ENCODE assay signal across 1 cellular context in the genomic region with DNA sequence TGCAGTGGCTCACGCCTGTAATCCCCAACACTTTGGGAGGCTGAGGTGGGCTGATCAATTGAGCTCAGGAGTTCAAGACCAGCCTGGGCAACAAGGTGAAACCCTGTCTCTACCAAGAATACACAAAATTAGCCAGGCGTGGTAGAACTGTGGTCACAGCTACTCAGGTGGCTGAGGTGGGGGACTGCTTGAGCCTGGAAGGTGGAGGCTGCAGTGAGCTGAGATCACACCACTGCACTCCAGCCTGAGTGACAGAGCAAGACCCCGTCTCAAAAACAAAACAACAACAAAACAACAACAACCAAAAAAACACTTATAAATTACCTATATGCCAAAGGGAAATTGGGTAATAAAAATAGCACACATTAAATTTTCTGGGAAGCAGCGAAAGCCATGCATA.
TF ChIP-seq lines count a peak whose summit lies in the region.

No MANE protein-coding gene starts in this region.

TF ChIP-seq in GM12878, 131 proteins besides CTCF, POLR2A, EP300 and RAD21 (continued from another document):
- TF ChIP-seq, protein P1, sequence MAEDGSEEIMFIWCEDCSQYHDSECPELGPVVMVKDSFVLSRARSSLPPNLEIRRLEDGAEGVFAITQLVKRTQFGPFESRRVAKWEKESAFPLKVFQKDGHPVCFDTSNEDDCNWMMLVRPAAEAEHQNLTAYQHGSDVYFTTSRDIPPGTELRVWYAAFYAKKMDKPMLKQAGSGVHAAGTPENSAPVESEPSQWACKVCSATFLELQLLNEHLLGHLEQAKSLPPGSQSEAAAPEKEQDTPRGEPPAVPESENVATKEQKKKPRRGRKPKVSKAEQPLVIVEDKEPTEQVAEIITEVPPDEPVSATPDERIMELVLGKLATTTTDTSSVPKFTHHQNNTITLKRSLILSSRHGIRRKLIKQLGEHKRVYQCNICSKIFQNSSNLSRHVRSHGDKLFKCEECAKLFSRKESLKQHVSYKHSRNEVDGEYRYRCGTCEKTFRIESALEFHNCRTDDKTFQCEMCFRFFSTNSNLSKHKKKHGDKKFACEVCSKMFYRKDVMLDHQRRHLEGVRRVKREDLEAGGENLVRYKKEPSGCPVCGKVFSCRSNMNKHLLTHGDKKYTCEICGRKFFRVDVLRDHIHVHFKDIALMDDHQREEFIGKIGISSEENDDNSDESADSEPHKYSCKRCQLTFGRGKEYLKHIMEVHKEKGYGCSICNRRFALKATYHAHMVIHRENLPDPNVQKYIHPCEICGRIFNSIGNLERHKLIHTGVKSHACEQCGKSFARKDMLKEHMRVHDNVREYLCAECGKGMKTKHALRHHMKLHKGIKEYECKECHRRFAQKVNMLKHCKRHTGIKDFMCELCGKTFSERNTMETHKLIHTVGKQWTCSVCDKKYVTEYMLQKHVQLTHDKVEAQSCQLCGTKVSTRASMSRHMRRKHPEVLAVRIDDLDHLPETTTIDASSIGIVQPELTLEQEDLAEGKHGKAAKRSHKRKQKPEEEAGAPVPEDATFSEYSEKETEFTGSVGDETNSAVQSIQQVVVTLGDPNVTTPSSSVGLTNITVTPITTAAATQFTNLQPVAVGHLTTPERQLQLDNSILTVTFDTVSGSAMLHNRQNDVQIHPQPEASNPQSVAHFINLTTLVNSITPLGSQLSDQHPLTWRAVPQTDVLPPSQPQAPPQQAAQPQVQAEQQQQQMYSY (CRISPR knock-in tag; IDR thresholded peaks at IDR 0.05) = no peak
- TF ChIP-seq CREM (IDR thresholded peaks at IDR 0.05; ENCODE audit: low read depth) (no peak), ZNF207 (IDR thresholded peaks at IDR 0.05; ENCODE audit: borderline replicate concordance) (no peak), SIN3A (IDR thresholded peaks at IDR 0.05; ENCODE audit: low read depth, low read length) (no peak), TARDBP (IDR thresholded peaks at IDR 0.05; ENCODE audit: borderline replicate concordance) (no peak), HDAC6 (IDR thresholded peaks at IDR 0.05; ENCODE audit: unreplicated experiment) (no peak), RUNX3 (IDR thresholded peaks at IDR 0.05; ENCODE audit: low read length) (peak; percentile 66), SUZ12 (IDR thresholded peaks at IDR 0.05; ENCODE audit: unreplicated experiment) (no peak), HDAC2 (IDR thresholded peaks at IDR 0.05) (no peak), CBX5 (IDR thresholded peaks at IDR 0.05; ENCODE audit: low read depth) (no peak), STAT1 (conservative IDR thresholded peaks at IDR 0.05) (no peak), RB1 (IDR thresholded peaks at IDR 0.05; ENCODE audit: borderline replicate concordance) (no peak), SREBF1 (IDR thresholded peaks at IDR 0.05; ENCODE audit: low read length) (no peak), SRF (IDR thresholded peaks at IDR 0.05; ENCODE audit: low read depth in 2 of 2, low read length in 2 of 2) (no peak), CHD4 (IDR thresholded peaks at IDR 0.05) (no peak), YY1 (IDR thresholded peaks at IDR 0.05; ENCODE audit: low read depth, low read length) (no peak), NRF1 (conservative IDR thresholded peaks at IDR 0.05; ENCODE audit: low read depth, low read length) (no peak), MYB (IDR thresholded peaks at IDR 0.05; ENCODE audit: borderline replicate concordance, low read depth, low read length) (no peak), PAX5 (IDR thresholded peaks at IDR 0.05; ENCODE audit: borderline replicate concordance, low read depth, low read length) (peak; percentile 74), WRNIP1 (IDR thresholded peaks at IDR 0.05; ENCODE audit: borderline replicate concordance, low read depth, low read length) (no peak), ASH2L (IDR thresholded peaks at IDR 0.05; ENCODE audit: borderline replicate concordance, low read depth) (no peak), BHLHE40 (IDR thresholded peaks at IDR 0.05; ENCODE audit: borderline replicate concordance in 1 of 2, low read depth in 2 of 2, low read length in 1 of 2) (peak in 1 of 2 experiments; percentile 23; a peak in 1 of 4 replicates), SMAD1 (IDR thresholded peaks at IDR 0.05; ENCODE audit: low read depth, partially characterized antibody) (no peak), BACH1 (IDR thresholded peaks at IDR 0.05; ENCODE audit: borderline replicate concordance) (no peak), RCOR1 (conservative IDR thresholded peaks at IDR 0.05; ENCODE audit: low read depth, low read length) (no peak), CEBPB (IDR thresholded peaks at IDR 0.05; ENCODE audit: borderline replicate concordance in 1 of 2, low read depth in 2 of 2, low read length in 2 of 2) (no peak), SMAD5 (IDR thresholded peaks at IDR 0.05; ENCODE audit: low read depth) (no peak), SUPT20H (IDR thresholded peaks at IDR 0.05; ENCODE audit: borderline replicate concordance, control insufficient read depth, low read depth, low read length) (no peak), NFIC (IDR thresholded peaks at IDR 0.05; ENCODE audit: low read depth, low read length) (no peak), ZZZ3 (IDR thresholded peaks at IDR 0.05; ENCODE audit: control insufficient read depth, insufficient read length, low read depth) (no peak)
- TF ChIP-seq, protein P2, sequence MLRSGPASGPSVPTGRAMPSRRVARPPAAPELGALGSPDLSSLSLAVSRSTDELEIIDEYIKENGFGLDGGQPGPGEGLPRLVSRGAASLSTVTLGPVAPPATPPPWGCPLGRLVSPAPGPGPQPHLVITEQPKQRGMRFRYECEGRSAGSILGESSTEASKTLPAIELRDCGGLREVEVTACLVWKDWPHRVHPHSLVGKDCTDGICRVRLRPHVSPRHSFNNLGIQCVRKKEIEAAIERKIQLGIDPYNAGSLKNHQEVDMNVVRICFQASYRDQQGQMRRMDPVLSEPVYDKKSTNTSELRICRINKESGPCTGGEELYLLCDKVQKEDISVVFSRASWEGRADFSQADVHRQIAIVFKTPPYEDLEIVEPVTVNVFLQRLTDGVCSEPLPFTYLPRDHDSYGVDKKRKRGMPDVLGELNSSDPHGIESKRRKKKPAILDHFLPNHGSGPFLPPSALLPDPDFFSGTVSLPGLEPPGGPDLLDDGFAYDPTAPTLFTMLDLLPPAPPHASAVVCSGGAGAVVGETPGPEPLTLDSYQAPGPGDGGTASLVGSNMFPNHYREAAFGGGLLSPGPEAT (IDR thresholded peaks at IDR 0.05; ENCODE audit: low read depth) = 0 out of 2 replicates have a peak, but pooled peaks have one; percentile 21
- TF ChIP-seq, protein P3, sequence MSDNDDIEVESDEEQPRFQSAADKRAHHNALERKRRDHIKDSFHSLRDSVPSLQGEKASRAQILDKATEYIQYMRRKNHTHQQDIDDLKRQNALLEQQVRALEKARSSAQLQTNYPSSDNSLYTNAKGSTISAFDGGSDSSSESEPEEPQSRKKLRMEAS (IDR thresholded peaks at IDR 0.05; ENCODE audit: low read depth, low read length) = no peak
- TF ChIP-seq, protein P4, sequence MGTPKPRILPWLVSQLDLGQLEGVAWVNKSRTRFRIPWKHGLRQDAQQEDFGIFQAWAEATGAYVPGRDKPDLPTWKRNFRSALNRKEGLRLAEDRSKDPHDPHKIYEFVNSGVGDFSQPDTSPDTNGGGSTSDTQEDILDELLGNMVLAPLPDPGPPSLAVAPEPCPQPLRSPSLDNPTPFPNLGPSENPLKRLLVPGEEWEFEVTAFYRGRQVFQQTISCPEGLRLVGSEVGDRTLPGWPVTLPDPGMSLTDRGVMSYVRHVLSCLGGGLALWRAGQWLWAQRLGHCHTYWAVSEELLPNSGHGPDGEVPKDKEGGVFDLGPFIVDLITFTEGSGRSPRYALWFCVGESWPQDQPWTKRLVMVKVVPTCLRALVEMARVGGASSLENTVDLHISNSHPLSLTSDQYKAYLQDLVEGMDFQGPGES (IDR thresholded peaks at IDR 0.05) = no peak
- TF ChIP-seq, protein P5, sequence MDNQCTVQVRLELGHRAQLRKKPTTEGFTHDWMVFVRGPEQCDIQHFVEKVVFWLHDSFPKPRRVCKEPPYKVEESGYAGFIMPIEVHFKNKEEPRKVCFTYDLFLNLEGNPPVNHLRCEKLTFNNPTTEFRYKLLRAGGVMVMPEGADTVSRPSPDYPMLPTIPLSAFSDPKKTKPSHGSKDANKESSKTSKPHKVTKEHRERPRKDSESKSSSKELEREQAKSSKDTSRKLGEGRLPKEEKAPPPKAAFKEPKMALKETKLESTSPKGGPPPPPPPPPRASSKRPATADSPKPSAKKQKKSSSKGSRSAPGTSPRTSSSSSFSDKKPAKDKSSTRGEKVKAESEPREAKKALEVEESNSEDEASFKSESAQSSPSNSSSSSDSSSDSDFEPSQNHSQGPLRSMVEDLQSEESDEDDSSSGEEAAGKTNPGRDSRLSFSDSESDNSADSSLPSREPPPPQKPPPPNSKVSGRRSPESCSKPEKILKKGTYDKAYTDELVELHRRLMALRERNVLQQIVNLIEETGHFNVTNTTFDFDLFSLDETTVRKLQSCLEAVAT (IDR thresholded peaks at IDR 0.05) = peak; percentile 19; the same call in 1 of the 2 replicates
- TF ChIP-seq, protein P6, sequence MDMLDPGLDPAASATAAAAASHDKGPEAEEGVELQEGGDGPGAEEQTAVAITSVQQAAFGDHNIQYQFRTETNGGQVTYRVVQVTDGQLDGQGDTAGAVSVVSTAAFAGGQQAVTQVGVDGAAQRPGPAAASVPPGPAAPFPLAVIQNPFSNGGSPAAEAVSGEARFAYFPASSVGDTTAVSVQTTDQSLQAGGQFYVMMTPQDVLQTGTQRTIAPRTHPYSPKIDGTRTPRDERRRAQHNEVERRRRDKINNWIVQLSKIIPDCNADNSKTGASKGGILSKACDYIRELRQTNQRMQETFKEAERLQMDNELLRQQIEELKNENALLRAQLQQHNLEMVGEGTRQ (IDR thresholded peaks at IDR 0.05; ENCODE audit: borderline replicate concordance, low read depth, low read length) = no peak
- TF ChIP-seq, protein P7, sequence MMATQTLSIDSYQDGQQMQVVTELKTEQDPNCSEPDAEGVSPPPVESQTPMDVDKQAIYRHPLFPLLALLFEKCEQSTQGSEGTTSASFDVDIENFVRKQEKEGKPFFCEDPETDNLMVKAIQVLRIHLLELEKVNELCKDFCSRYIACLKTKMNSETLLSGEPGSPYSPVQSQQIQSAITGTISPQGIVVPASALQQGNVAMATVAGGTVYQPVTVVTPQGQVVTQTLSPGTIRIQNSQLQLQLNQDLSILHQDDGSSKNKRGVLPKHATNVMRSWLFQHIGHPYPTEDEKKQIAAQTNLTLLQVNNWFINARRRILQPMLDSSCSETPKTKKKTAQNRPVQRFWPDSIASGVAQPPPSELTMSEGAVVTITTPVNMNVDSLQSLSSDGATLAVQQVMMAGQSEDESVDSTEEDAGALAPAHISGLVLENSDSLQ (IDR thresholded peaks at IDR 0.05) = peak; percentile 89
- TF ChIP-seq, protein P8, sequence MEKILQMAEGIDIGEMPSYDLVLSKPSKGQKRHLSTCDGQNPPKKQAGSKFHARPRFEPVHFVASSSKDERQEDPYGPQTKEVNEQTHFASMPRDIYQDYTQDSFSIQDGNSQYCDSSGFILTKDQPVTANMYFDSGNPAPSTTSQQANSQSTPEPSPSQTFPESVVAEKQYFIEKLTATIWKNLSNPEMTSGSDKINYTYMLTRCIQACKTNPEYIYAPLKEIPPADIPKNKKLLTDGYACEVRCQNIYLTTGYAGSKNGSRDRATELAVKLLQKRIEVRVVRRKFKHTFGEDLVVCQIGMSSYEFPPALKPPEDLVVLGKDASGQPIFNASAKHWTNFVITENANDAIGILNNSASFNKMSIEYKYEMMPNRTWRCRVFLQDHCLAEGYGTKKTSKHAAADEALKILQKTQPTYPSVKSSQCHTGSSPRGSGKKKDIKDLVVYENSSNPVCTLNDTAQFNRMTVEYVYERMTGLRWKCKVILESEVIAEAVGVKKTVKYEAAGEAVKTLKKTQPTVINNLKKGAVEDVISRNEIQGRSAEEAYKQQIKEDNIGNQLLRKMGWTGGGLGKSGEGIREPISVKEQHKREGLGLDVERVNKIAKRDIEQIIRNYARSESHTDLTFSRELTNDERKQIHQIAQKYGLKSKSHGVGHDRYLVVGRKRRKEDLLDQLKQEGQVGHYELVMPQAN (conservative IDR thresholded peaks at IDR 0.05) = no peak
